ENCODE assay signal across 21 cellular contexts in genomic region chr5:135857630-135858311, GRCh38. TPM values are rescaled to one million over a fixed set of nuclear protein-coding genes. Genes with fewer than 3 reads are reported as not detected.
DNase-seq lines count a peak whose midpoint lies in the region; ATAC-seq and TF ChIP-seq lines count a peak whose summit lies in the region.
"Had no signal": no experiment of that assay in that cellular context is flagged by ENCODE, and none has a peak within 500 bp of the region (broad histone marks: within the 10 kb centered on the region; RNA-seq: fewer than 3 reads in every experiment).

No MANE protein-coding gene starts in this region.

- no peak for ATAC-seq in GM21367 (IDR thresholded peaks at IDR 0.05; ENCODE audit: unreplicated experiment)
- no peak for ATAC-seq in T-cell (replicated peaks in 1 of 4)
- ATAC-seq: CD8-positive, alpha-beta T cell had no signal

- TF ChIP-seq CTCF in LNCaP clone FGC (IDR thresholded peaks at IDR 0.05; ENCODE audit: control insufficient read depth, extremely low read depth, insufficient read depth): no peak

- intact Hi-C loops in dendritic cell treated with granulocyte-macrophage colony-stimulating factor and Interleukin-4, amounts not matched to agents 40 ng/mL and 50 ng/mL, for 4 days (cut with micrococcal nuclease): no loop called here

- H3K36me3 Mint-ChIP-seq in dendritic cell treated with granulocyte-macrophage colony-stimulating factor and Interleukin-4, amounts not matched to agents 40 ng/mL and 50 ng/mL, for 4 days (ENCODE audit: low read depth): peaks cover 94% of the 10 kb centered on the region
- H3K36me3 Mint-ChIP-seq in T-cell: no peaks in the 10 kb centered on the region
- H3K36me3 Mint-ChIP-seq: CD8-positive, alpha-beta T cell had no signal

- H3K4me3 ChIP-seq in LNCaP clone FGC (ENCODE audit: low read depth, low read length): peak overlapping the region; percentile 17; the same call in 1 of the 2 replicates
- H3K4me3 ChIP-seq: BLaER1 had no signal

- peaks cover 83% of the 10 kb centered on the region for H3K4me1 Mint-ChIP-seq in dendritic cell treated with granulocyte-macrophage colony-stimulating factor and Interleukin-4, amounts not matched to agents 40 ng/mL and 50 ng/mL, for 4 days (ENCODE audit: low read depth)
- H3K4me1 Mint-ChIP-seq in T-cell: no peaks in the 10 kb centered on the region

- peaks cover 10% of the 10 kb centered on the region for H3K27me3 Mint-ChIP-seq in dendritic cell treated with granulocyte-macrophage colony-stimulating factor and Interleukin-4, amounts not matched to agents 40 ng/mL and 50 ng/mL, for 4 days
- H3K27me3 Mint-ChIP-seq in T-cell: peaks cover 7 to 10% of the 10 kb centered on the region in 2 donors

- CTCF ChIA-PET in T-cell (lab: Charles Lee): no interaction called here

- H3K27ac Mint-ChIP-seq in dendritic cell treated with granulocyte-macrophage colony-stimulating factor and Interleukin-4, amounts not matched to agents 40 ng/mL and 50 ng/mL, for 4 days: peak overlapping the region; percentile 85
- no peak overlapping the region for H3K27ac Mint-ChIP-seq in T-cell
- H3K27ac Mint-ChIP-seq: CD8-positive, alpha-beta T cell had no signal

- no peak overlapping the region for H3K4me3 Mint-ChIP-seq in dendritic cell treated with granulocyte-macrophage colony-stimulating factor and Interleukin-4, amounts not matched to agents 40 ng/mL and 50 ng/mL, for 4 days
- H3K4me3 Mint-ChIP-seq in T-cell: no peak overlapping the region
- H3K4me3 Mint-ChIP-seq: CD8-positive, alpha-beta T cell had no signal

- DNase-seq in LNCaP clone FGC (ENCODE audit: low read depth) (peak; percentile 98), NCI-H2029 (lab: John Stamatoyannopoulos, UW) (peak; percentile 33), mesenteric fat pad (ENCODE audit: low spot score) (peak; percentile 53), DMS53 (lab: John Stamatoyannopoulos, UW) (no peak), T-cell (no peak)
- no peak for DNase-seq in stimulated activated CD4-positive, alpha-beta T cell treated with anti-CD3 and anti-CD28 coated beads, Interleukin-4, amount 100 ng/mL, for 1 hour
- DNase-seq: ACHN; CD8-positive, alpha-beta T cell; IMR-90; NCI-H187 treated with DMSO at 0.1 percent for 48 hours; NCI-H226; NCI-H524 treated with DMSO at 0.1 percent for 48 hours; Right ventricle myocardium superior had no signal

- peaks cover 15% of the 10 kb centered on the region for H3K9me3 Mint-ChIP-seq in dendritic cell treated with granulocyte-macrophage colony-stimulating factor and Interleukin-4, amounts not matched to agents 40 ng/mL and 50 ng/mL, for 4 days
- H3K9me3 Mint-ChIP-seq in T-cell: no peaks in the 10 kb centered on the region

- POLR2A ChIA-PET in T-cell (lab: Charles Lee): no interaction called here

RNA-seq across cellular contexts. Expression of gene SLC25A48, which starts 23.3 kb away (rescaled TPM):
- total RNA-seq in mesenteric fat pad (not detected), T-cell (not detected)
- total RNA-seq: CD8-positive, alpha-beta T cell; Daoy; IMR-90; M059J; OCI-LY7; Right ventricle myocardium superior had no signal

RNA-seq across cellular contexts. Expression of gene IL9, which starts 37.9 kb away (rescaled TPM):
- total RNA-seq in mesenteric fat pad (not detected), T-cell (not detected)
- total RNA-seq: CD8-positive, alpha-beta T cell; Daoy; H1; IMR-90; M059J; OCI-LY7; Right ventricle myocardium superior; SK-MEL-5 had no signal

Comparison
In these comparisons a context has a peak if more than half of its experiments do, and no peak if none do; other contexts are left out.
1. DNase-seq: peak in LNCaP clone FGC (single experiment), NCI-H2029 (single experiment) and mesenteric fat pad (single experiment); none in DMS53 (single experiment), stimulated activated CD4-positive, alpha-beta T cell treated with anti-CD3 and anti-CD28 coated beads, Interleukin-4, amount 100 ng/mL, for 1 hour (single experiment) and T-cell (0 of 34).